In genomic region chr9:124972241-124972770, GRCh38 we compare ENCODE assay signal across 18 cellular contexts. TPM values are rescaled to one million over a fixed set of nuclear protein-coding genes. Genes with fewer than 3 reads are reported as not detected.
DNase-seq lines count a peak whose midpoint lies in the region; ATAC-seq, FAIRE-seq and TF ChIP-seq lines count a peak whose summit lies in the region.
"Had no signal": no experiment of that assay in that cellular context is flagged by ENCODE, and none has a peak within 500 bp of the region (broad histone marks: within the 10 kb centered on the region; RNA-seq: fewer than 3 reads in every experiment).

No MANE protein-coding gene starts in this region.

- H3K27ac ChIP-seq in GM12878 (ENCODE audit: control insufficient read depth, insufficient read depth) (no peak overlapping the region), Peyer's patch (no peak overlapping the region)

- H3K4me2 ChIP-seq in GM12878 (ENCODE audit: control insufficient read depth, insufficient read depth), result no peak overlapping the region
- H3K4me2 ChIP-seq: GM23338 had no signal

- H3K27ac Mint-ChIP-seq in activated T-cell treated with anti-CD3 and anti-CD28 coated beads, Interleukin-2, amount 50 U/mL, for 24 hours, result peak overlapping the region; percentile 66
- peak overlapping the region in 1 of 2 donors; percentile 63 for H3K27ac Mint-ChIP-seq in activated naive CD4-positive, alpha-beta T cell treated with anti-CD3 and anti-CD28 coated beads, Interleukin-2, amount 50 U/mL, for 72 hours

- peaks cover 11% of the 10 kb centered on the region for H3K4me1 Mint-ChIP-seq in activated T-cell treated with anti-CD3 and anti-CD28 coated beads, Interleukin-2, amount 50 U/mL, for 24 hours (ENCODE audit: low read depth)

- RAD21 ChIA-PET in GM12878 (lab: Charles Lee; ENCODE audit: unreplicated experiment), result no interaction called here

- H3K4me1 ChIP-seq in GM12878 (ENCODE audit: control insufficient read depth, insufficient read depth, low read length) (no peaks in the 10 kb centered on the region), Peyer's patch (no peaks in the 10 kb centered on the region)
- H3K4me1 ChIP-seq: BE2C had no signal

- no peaks in the 10 kb centered on the region for H4K20me1 ChIP-seq in GM12878 (ENCODE audit: control insufficient read depth, insufficient read depth)

- no peak overlapping the region for H2AFZ ChIP-seq in GM12878 (ENCODE audit: control insufficient read depth, low read depth, low read length)
- H2AFZ ChIP-seq: GM23338 had no signal

- no peak for TF ChIP-seq POLR2A in GM12878 (IDR thresholded peaks at IDR 0.05; ENCODE audit: low read depth, low read length)
- TF ChIP-seq POLR2A in Peyer's patch (IDR thresholded peaks at IDR 0.05), result no peak

- TF ChIP-seq EP300 in GM12878 (IDR thresholded peaks at IDR 0.05; ENCODE audit: borderline replicate concordance in 1 of 2, control insufficient read depth in 1 of 2, low read depth in 2 of 2, low read length in 2 of 2), result no peak

- peak; percentile 26 to 92 for ATAC-seq in activated naive CD4-positive, alpha-beta T cell treated with anti-CD3 and anti-CD28 coated beads, Interleukin-2, amount 50 U/mL, for 72 hours
- no peak; the same call in 2 of the 3 replicates for ATAC-seq in GM12878
- ATAC-seq: GM23338 had no signal

- no peaks in the 10 kb centered on the region for H3K9me3 Mint-ChIP-seq in activated T-cell treated with anti-CD3 and anti-CD28 coated beads, Interleukin-2, amount 50 U/mL, for 24 hours
- no peaks in the 10 kb centered on the region for H3K9me3 Mint-ChIP-seq in activated naive CD4-positive, alpha-beta T cell treated with anti-CD3 and anti-CD28 coated beads, Interleukin-2, amount 50 U/mL, for 72 hours
- H3K9me3 Mint-ChIP-seq: CD4-positive, alpha-beta T cell; GM23338 had no signal

- H3K4me3 Mint-ChIP-seq in activated T-cell treated with anti-CD3 and anti-CD28 coated beads, Interleukin-2, amount 50 U/mL, for 24 hours, result no peak overlapping the region
- H3K4me3 Mint-ChIP-seq: CD4-positive, alpha-beta T cell; GM23338 had no signal

- in situ Hi-C loops in GM12878 (cut with MboI), result no loop called here

- CTCF ChIA-PET in GM12878 (lab: Yijun Ruan, JAX), result no interaction called here

- no peaks in the 10 kb centered on the region for H3K79me2 ChIP-seq in GM12878 (ENCODE audit: control insufficient read depth, insufficient read depth, low read length)

- no peak for FAIRE-seq in GM12878 (lab: Jason Lieb, UNC)
- FAIRE-seq in urothelium cell line (lab: Jason Lieb, UNC), result no peak
- FAIRE-seq: A204.1, H54 had no signal

- H3K36me3 Mint-ChIP-seq in activated T-cell treated with anti-CD3 and anti-CD28 coated beads, Interleukin-2, amount 50 U/mL, for 24 hours (ENCODE audit: low read depth), result peaks cover 46% of the 10 kb centered on the region
- H3K36me3 Mint-ChIP-seq in activated naive CD4-positive, alpha-beta T cell treated with anti-CD3 and anti-CD28 coated beads, Interleukin-2, amount 50 U/mL, for 72 hours, result peaks cover 0 to 18% of the 10 kb centered on the region in 2 donors

- H3K27me3 Mint-ChIP-seq in activated T-cell treated with anti-CD3 and anti-CD28 coated beads, Interleukin-2, amount 50 U/mL, for 24 hours, result no peaks in the 10 kb centered on the region
- H3K27me3 Mint-ChIP-seq: CD4-positive, alpha-beta T cell had no signal

- no peak overlapping the region for H3K9ac ChIP-seq in GM12878 (ENCODE audit: control insufficient read depth, insufficient read depth, low read length)

- SMC1A ChIA-PET in GM12878 (lab: Charles Lee; ENCODE audit: uncharacterized antibody, unreplicated experiment), result no interaction called here

- no peak for TF ChIP-seq RAD21 in GM12878 (IDR thresholded peaks at IDR 0.05; ENCODE audit: insufficient read depth, low read depth, low read length)

- no peak overlapping the region for H3K4me3 ChIP-seq in GM12878
- no peak overlapping the region for H3K4me3 ChIP-seq in Peyer's patch
- H3K4me3 ChIP-seq: GM23338 had no signal

- 52% methylated on average over 2 of the region's 2 CpGs for WGBS in GM12878 (ENCODE audit: insufficient coverage, insufficient replicate concordance, low lambda C conversion rate, missing lambda C conversion rate)

- no TSS peak for BruUV-seq in GM12878 (replicated peaks; lab: Mats Ljungman, UMichigan)

- H3K27me3 ChIP-seq in GM12878 (replicated peaks in 1 of 2; ENCODE audit: control insufficient read depth in 2 of 2, insufficient read depth in 2 of 2, low read length in 1 of 2) (no peaks in the 10 kb centered on the region), Peyer's patch (no peaks in the 10 kb centered on the region)
- H3K27me3 ChIP-seq: BE2C had no signal

- H3K36me3 ChIP-seq in GM12878 (ENCODE audit: control insufficient read depth in 2 of 2, insufficient read depth in 2 of 2, low read length in 1 of 2), result peaks cover 0 to 6% of the 10 kb centered on the region in 2 experiments; a peak in 1 of 4 replicates
- H3K36me3 ChIP-seq in Peyer's patch, result peaks cover 0 to 11% (median 0%) of the 10 kb centered on the region in 3 donors
- H3K36me3 ChIP-seq: BE2C had no signal

- no peaks in the 10 kb centered on the region for H3K9me3 ChIP-seq in GM12878 (replicated peaks; ENCODE audit: control insufficient read depth, insufficient read depth, low read length)
- H3K9me3 ChIP-seq in Peyer's patch, result no peaks in the 10 kb centered on the region
- H3K9me3 ChIP-seq: BE2C had no signal

- TF ChIP-seq CTCF in GM12878 (IDR thresholded peaks at IDR 0.05 in 2 of 3, conservative IDR thresholded peaks at IDR 0.05 in 1 of 3; ENCODE audit: control insufficient read depth in 2 of 3, extremely low read depth in 1 of 3, insufficient read depth in 1 of 3, low read depth in 3 of 3, low read length in 3 of 3) (no peak), Peyer's patch (IDR thresholded peaks at IDR 0.05) (no peak)

- intact Hi-C loops in GM12878 (cut with micrococcal nuclease; ENCODE audit: unreplicated experiment), result no loop called here

- no peak for DNase-seq in activated T-cell treated with anti-CD3 and anti-CD28 coated beads, Interleukin-2, amount 50 U/mL, for 24 hours
- no peak for DNase-seq in activated T-cell treated with anti-CD3 and anti-CD28 coated beads, Interleukin-2, amount 50 U/mL, for 1 hour
- DNase-seq in activated naive CD4-positive, alpha-beta T cell treated with anti-CD3 and anti-CD28 coated beads, Interleukin-2, amount 50 U/mL, for 72 hours (ENCODE audit: low spot score in 2 of 2), result no peak
- DNase-seq in activated naive CD4-positive, alpha-beta T cell treated with anti-CD3 and anti-CD28 coated beads, Interleukin-2, amount 50 U/mL, for 16 hours, result no peak
- no peak for DNase-seq in GM12878 (ENCODE audit: low read depth, low spot score)
- DNase-seq in urothelium cell line (ENCODE audit: low spot score), result no peak
- DNase-seq in Peyer's patch, result no peak
- DNase-seq: ACHN; BE2C; C1 segment of cervical spinal cord; CD4-positive, alpha-beta T cell; DMS153; DMS79; GDM1; HCEC 1CT had no signal

- POLR2A ChIA-PET in GM12878 (lab: Charles Lee), result interaction anchor here (0.5 kb wide), 1 partner anchor 33 kb away, joined by 9 read pairs; no protein-coding TSS in a partner anchor

TF ChIP-seq in GM12878, 131 proteins besides CTCF, POLR2A, EP300 and RAD21:
- no peak for TF ChIP-seq TARDBP (IDR thresholded peaks at IDR 0.05; ENCODE audit: borderline replicate concordance)
- no peak for TF ChIP-seq ZBED1 (IDR thresholded peaks at IDR 0.05; ENCODE audit: borderline replicate concordance)
- TF ChIP-seq JUNB (IDR thresholded peaks at IDR 0.05), result peak; percentile 74
- TF ChIP-seq WRNIP1 (IDR thresholded peaks at IDR 0.05; ENCODE audit: borderline replicate concordance, low read depth, low read length), result no peak
- TF ChIP-seq NFIC (IDR thresholded peaks at IDR 0.05; ENCODE audit: low read depth, low read length), result peak; percentile 31; the same call in 1 of the 2 replicates
TF ChIP-seq in GM12878: peak in this region for 2.

RNA-seq across cellular contexts. Expression of gene GOLGA1, which starts 31.4 kb away (rescaled TPM):
- total RNA-seq in activated naive CD4-positive, alpha-beta T cell treated with anti-CD3 and anti-CD28 coated beads, Interleukin-2, amount 50 U/mL, for 72 hours, result 10 to 100 TPM; 22.5 to 22.7 TPM
- total RNA-seq in GM12878 (2013; cell fraction: nucleolus; rRNA removed), result 50.3 and 56.8 TPM in 2 replicates
- 8.5 and 9.8 TPM in 2 replicates for total RNA-seq in GM12878 (2014; rRNA removed)
- total RNA-seq in GM12878 (2014; rRNA removed; fragmentation: Illumina TruSeq; extraction: Trizol), result 5.4 and 5.6 TPM in 2 replicates
- total RNA-seq in GM12878 (2021), result 9.2 and 9.6 TPM in 2 replicates
- 4.3 TPM for polyA plus RNA-seq in GM12878 (2011; ENCODE audit: low read depth)
- 14.1 and 18.8 TPM in 2 replicates for polyA plus RNA-seq in GM12878 (2011; rRNA removed)
- polyA plus RNA-seq in GM12878 (2011; cell fraction: cytosol; rRNA removed), result 11.3 and 15.5 TPM in 2 replicates
- 67.6 and 70.4 TPM in 2 replicates for polyA plus RNA-seq in GM12878 (2011; cell fraction: nucleus; rRNA removed)
- polyA plus RNA-seq in GM12878 (2012), result 5.4 and 9.8 TPM in 2 replicates
- 7.8 and 8.8 TPM in 2 replicates for polyA plus RNA-seq in GM12878 (2014; fragmentation: Illumina TruSeq; extraction: Trizol)
- polyA plus RNA-seq in GM12878 (2014; fragmentation: Nextera tagmentation; extraction: Ambion mirVana), result 1 to 10 TPM; 2.9 to 3.0 TPM
- 9.5 and 11.0 TPM in 2 replicates for polyA plus RNA-seq in GM12878 (2014; rRNA removed)
- 1 to 10 TPM; 7.8 to 8.4 TPM for polyA plus RNA-seq in GM12878 (2016; fragmentation: Nextera tagmentation; extraction: Ambion mirVana)
- polyA minus RNA-seq in GM12878 (2011; rRNA and poly(A)+ RNA removed), result 14.3 and 16.7 TPM in 2 replicates
- polyA minus RNA-seq in GM12878 (2011; cell fraction: cytosol; rRNA and poly(A)+ RNA removed), result 5.9 and 8.7 TPM in 2 replicates
- 10.4 and 16.5 TPM in 2 replicates for polyA minus RNA-seq in GM12878 (2011; cell fraction: nucleus; rRNA and poly(A)+ RNA removed)
- 10 to 100 TPM; 27.0 to 52.8 (median 37.3) TPM for total RNA-seq in Peyer's patch
